8 cellular contexts compared by ENCODE assay signal in genomic region chr10:79435271-79436065, GRCh38. TPM values are rescaled to one million over a fixed set of nuclear protein-coding genes. Genes with fewer than 3 reads are reported as not detected.
DNase-seq lines count a peak whose midpoint lies in the region; ATAC-seq and TF ChIP-seq lines count a peak whose summit lies in the region.
"Had no signal": no experiment of that assay in that cellular context is flagged by ENCODE, and none has a peak within 500 bp of the region (broad histone marks: within the 10 kb centered on the region; RNA-seq: fewer than 3 reads in every experiment).

No MANE protein-coding gene starts in this region.

- peak overlapping the region; percentile 88 for H3K27ac ChIP-seq in muscle layer of duodenum (ENCODE audit: low read length)
- H3K27ac ChIP-seq: HL-60 had no signal

- H3K27me3 ChIP-seq in muscle layer of duodenum (ENCODE audit: low read depth, low read length) = no peaks in the 10 kb centered on the region

- peak overlapping the region; percentile 36 for H3K27ac Mint-ChIP-seq in type B pancreatic cell
- no peak overlapping the region for H3K27ac Mint-ChIP-seq in activated T-cell treated with anti-CD3 and anti-CD28 coated beads, Interleukin-2, amount 50 U/mL, for 24 hours

- peak overlapping the region; percentile 21 to 41 for H3K4me3 ChIP-seq in muscle layer of duodenum (ENCODE audit: low read depth in 1 of 2, low read length in 2 of 2)

- H3K4me1 ChIP-seq in muscle layer of duodenum (ENCODE audit: control insufficient read depth in 1 of 2, insufficient read depth in 2 of 2, low read length in 2 of 2) = peaks cover 51 to 95% of the 10 kb centered on the region in 2 donors

- ATAC-seq in SK-N-SH treated with all-trans-retinoic acid at 6 μM for 48 hours (peak; percentile 28), HG02623 (IDR thresholded peaks at IDR 0.05; ENCODE audit: unreplicated experiment) (no peak)

- no peaks in the 10 kb centered on the region for H3K27me3 Mint-ChIP-seq in type B pancreatic cell
- H3K27me3 Mint-ChIP-seq in activated T-cell treated with anti-CD3 and anti-CD28 coated beads, Interleukin-2, amount 50 U/mL, for 24 hours = peaks cover 3% of the 10 kb centered on the region

- DNase-seq in fibroblast of gingiva (ENCODE audit: low read depth) = peak; percentile 61
- no peak for DNase-seq in type B pancreatic cell (ENCODE audit: extremely low spot score, unreplicated experiment)
- no peak for DNase-seq in GM13976 (ENCODE audit: low spot score)
- no peak for DNase-seq in activated T-cell treated with anti-CD3 and anti-CD28 coated beads, Interleukin-2, amount 50 U/mL, for 24 hours

- in situ Hi-C loops in GM13976 (cut with MboI; ENCODE audit: low sequenced_read_pairs, unreplicated experiment) = no loop called here

- H3K4me3 Mint-ChIP-seq in type B pancreatic cell = peak overlapping the region; percentile 31
- no peak overlapping the region for H3K4me3 Mint-ChIP-seq in activated T-cell treated with anti-CD3 and anti-CD28 coated beads, Interleukin-2, amount 50 U/mL, for 24 hours

- H3K9me3 Mint-ChIP-seq in type B pancreatic cell = no peaks in the 10 kb centered on the region
- H3K9me3 Mint-ChIP-seq in activated T-cell treated with anti-CD3 and anti-CD28 coated beads, Interleukin-2, amount 50 U/mL, for 24 hours = no peaks in the 10 kb centered on the region

- TF ChIP-seq CTCF in type B pancreatic cell (conservative IDR thresholded peaks at IDR 0.05) = no peak
- TF ChIP-seq CTCF in GM13976 (IDR thresholded peaks at IDR 0.05; ENCODE audit: borderline replicate concordance, control extremely low read depth, extremely low read depth, insufficient read depth, missing control alignments) = no peak

- no peaks in the 10 kb centered on the region for H3K9me3 ChIP-seq in muscle layer of duodenum (ENCODE audit: control insufficient read depth in 1 of 2, low read length in 2 of 2)

- H3K36me3 Mint-ChIP-seq in type B pancreatic cell = no peaks in the 10 kb centered on the region
- H3K36me3 Mint-ChIP-seq in activated T-cell treated with anti-CD3 and anti-CD28 coated beads, Interleukin-2, amount 50 U/mL, for 24 hours (ENCODE audit: low read depth) = no peaks in the 10 kb centered on the region

- peaks cover 41% of the 10 kb centered on the region for H3K4me1 Mint-ChIP-seq in type B pancreatic cell (ENCODE audit: unreplicated experiment)
- peaks cover 13% of the 10 kb centered on the region for H3K4me1 Mint-ChIP-seq in activated T-cell treated with anti-CD3 and anti-CD28 coated beads, Interleukin-2, amount 50 U/mL, for 24 hours (ENCODE audit: low read depth)

- H3K36me3 ChIP-seq in muscle layer of duodenum (ENCODE audit: control insufficient read depth in 1 of 2, insufficient read depth in 2 of 2, low read length in 2 of 2) = peaks cover 5 to 25% of the 10 kb centered on the region in 2 donors

TF ChIP-seq in SK-N-SH treated with all-trans-retinoic acid at 6 μM for 48 hours, 23 proteins besides CTCF, POLR2A, EP300 and RAD21:
- 0 out of 2 replicates have a peak, but pooled peaks have one; percentile 46 for TF ChIP-seq ZFP3 (CRISPR knock-in tag; IDR thresholded peaks at IDR 0.05)
- no peak for TF ChIP-seq BACH2 (CRISPR knock-in tag; IDR thresholded peaks at IDR 0.05; ENCODE audit: borderline replicate concordance)

RNA-seq across cellular contexts. Expression of gene ZCCHC24, which starts 10.0 kb away (rescaled TPM):
- 2.7 and 29.1 TPM in 2 replicates for total RNA-seq in type B pancreatic cell (ENCODE audit: low replicate concordance)
